Comparison of ENCODE assay signal across 20 cellular contexts in genomic region chr2:65443509-65444200, GRCh38. TPM values are rescaled to one million over a fixed set of nuclear protein-coding genes. Genes with fewer than 3 reads are reported as not detected.
A peak's percentile ranks its signal among the peaks of the same experiment; 100 is the strongest.
DNase-seq lines count a peak whose midpoint lies in the region; ATAC-seq, FAIRE-seq and TF ChIP-seq lines count a peak whose summit lies in the region.
"Had no signal": no experiment of that assay in that cellular context is flagged by ENCODE, and none has a peak within 500 bp of the region (broad histone marks: within the 10 kb centered on the region; RNA-seq: fewer than 3 reads in every experiment).

No MANE protein-coding gene starts in this region.

- peaks cover 18% of the 10 kb centered on the region for H3K4me1 Mint-ChIP-seq in neural progenitor cell
- H3K4me1 Mint-ChIP-seq in activated naive CD4-positive, alpha-beta T cell treated with anti-CD3 and anti-CD28 coated beads, Interleukin-2, amount 10 ng/mL, durations not matched to agents 7 days and 5 days: no peaks in the 10 kb centered on the region
- H3K4me1 Mint-ChIP-seq: B cell had no signal

- H3K27ac ChIP-seq in A549 (no peak overlapping the region), neural progenitor cell (no peak overlapping the region)
- H3K27ac ChIP-seq: 22Rv1, HL-60 had no signal

- FAIRE-seq in A549 (lab: Jason Lieb, UNC): no peak
- FAIRE-seq: G401.6, GM12892, H1 had no signal

- ATAC-seq in A549: peak; percentile 52 to 58; a peak in 4 of 6 replicates

- H3K4me3 Mint-ChIP-seq in neural progenitor cell: no peak overlapping the region
- no peak overlapping the region for H3K4me3 Mint-ChIP-seq in activated naive CD4-positive, alpha-beta T cell treated with anti-CD3 and anti-CD28 coated beads, Interleukin-2, amount 10 ng/mL, durations not matched to agents 7 days and 5 days
- H3K4me3 Mint-ChIP-seq: B cell; CD4-positive, alpha-beta T cell had no signal

- peaks cover 3% of the 10 kb centered on the region for H3K36me3 Mint-ChIP-seq in neural progenitor cell
- no peaks in the 10 kb centered on the region for H3K36me3 Mint-ChIP-seq in activated naive CD4-positive, alpha-beta T cell treated with anti-CD3 and anti-CD28 coated beads, Interleukin-2, amount 10 ng/mL, durations not matched to agents 7 days and 5 days

- TF ChIP-seq CTCF in A549 (IDR thresholded peaks at IDR 0.05) (no peak), astrocyte of the spinal cord (IDR thresholded peaks at IDR 0.05; ENCODE audit: low read depth, low read length) (no peak), neural progenitor cell (IDR thresholded peaks at IDR 0.05) (no peak)

- in situ Hi-C loops in astrocyte of the spinal cord (cut with HindIII; ENCODE audit: low sequenced_read_pairs): no loop called here

- CTCF ChIA-PET in A549 (lab: Yijun Ruan, JAX): interaction anchor here (0.7 to 1.2 kb wide), 2 partner anchors 40 to 179 kb away, joined by 4 to 5 read pairs; no protein-coding TSS in a partner anchor
- CTCF ChIA-PET in activated naive CD4-positive, alpha-beta T cell treated with anti-CD3 and anti-CD28 coated beads, Interleukin-2, amount 10 ng/mL, durations not matched to agents 7 days and 5 days (lab: Charles Lee): no interaction called here

- TF ChIP-seq RAD21 in A549 (conservative IDR thresholded peaks at IDR 0.05 in 1 of 2, IDR thresholded peaks at IDR 0.05 in 1 of 2): no peak

- H3K27me3 ChIP-seq in H7 (ENCODE audit: control insufficient read depth, insufficient read depth, low read length) (peaks cover 2% of the 10 kb centered on the region; the same call in 1 of the 2 replicates), neural progenitor cell (peaks cover 33% of the 10 kb centered on the region)

- POLR2A ChIA-PET in A549 (lab: Yijun Ruan, JAX): interaction anchor here (0.7 kb wide), 1 partner anchor 10 kb away, joined by 3 read pairs; no protein-coding TSS in a partner anchor

- no peak overlapping the region for H3K27ac Mint-ChIP-seq in neural progenitor cell
- H3K27ac Mint-ChIP-seq in activated naive CD4-positive, alpha-beta T cell treated with anti-CD3 and anti-CD28 coated beads, Interleukin-2, amount 10 ng/mL, durations not matched to agents 7 days and 5 days: no peak overlapping the region
- H3K27ac Mint-ChIP-seq: B cell; CD4-positive, alpha-beta T cell had no signal

- peaks cover 3% of the 10 kb centered on the region for H4K20me1 ChIP-seq in neural progenitor cell (ENCODE audit: low read depth)

- no peak for TF ChIP-seq POLR2A in A549 (IDR thresholded peaks at IDR 0.05; ENCODE audit: low read length)

- H3K4me2 ChIP-seq in A549 (no peak overlapping the region), neural progenitor cell (peak overlapping the region; percentile 44)

- no peak for DNase-seq in A549 (ENCODE audit: low read depth in 1 of 2, low spot score in 1 of 2)
- DNase-seq in H7: peak; percentile 25
- DNase-seq in astrocyte of the spinal cord (ENCODE audit: low read depth, low spot score): peak; percentile 28
- DNase-seq in neural progenitor cell (ENCODE audit: low spot score): peak; percentile 48
- no peak for DNase-seq in retina
- no peak for DNase-seq in NCI-H2196 treated with DMSO at 0.1 percent for 48 hours (lab: John Stamatoyannopoulos, UW; ENCODE audit: unreplicated experiment)
- DNase-seq in activated naive CD4-positive, alpha-beta T cell treated with anti-CD3 and anti-CD28 coated beads, Interleukin-2, amount 10 ng/mL, durations not matched to agents 7 days and 5 days: no peak
- DNase-seq in NCI-H2227 treated with DMSO at 0.1 percent for 48 hours (lab: John Stamatoyannopoulos, UW): no peak
- DNase-seq: C1 segment of cervical spinal cord; CD4-positive, alpha-beta T cell; DMS153; DMS79 treated with DMSO at 0.1 percent for 48 hours; EL; HCEC 1CT had no signal

- H3K27me3 Mint-ChIP-seq in neural progenitor cell (ENCODE audit: insufficient read depth, low read depth): no peaks in the 10 kb centered on the region
- H3K27me3 Mint-ChIP-seq in activated naive CD4-positive, alpha-beta T cell treated with anti-CD3 and anti-CD28 coated beads, Interleukin-2, amount 10 ng/mL, durations not matched to agents 7 days and 5 days: peaks cover 46% of the 10 kb centered on the region

- peaks cover 10% of the 10 kb centered on the region for H3K9me3 Mint-ChIP-seq in neural progenitor cell
- no peaks in the 10 kb centered on the region for H3K9me3 Mint-ChIP-seq in activated naive CD4-positive, alpha-beta T cell treated with anti-CD3 and anti-CD28 coated beads, Interleukin-2, amount 10 ng/mL, durations not matched to agents 7 days and 5 days
- H3K9me3 Mint-ChIP-seq: CD4-positive, alpha-beta T cell had no signal

- no peak for TF ChIP-seq EP300 in A549 (IDR thresholded peaks at IDR 0.05)

- H3K79me2 ChIP-seq in neural progenitor cell (ENCODE audit: low read depth): no peaks in the 10 kb centered on the region

- H3K36me3 ChIP-seq in H7 (replicated peaks; ENCODE audit: control insufficient read depth, insufficient read depth, low read length) (no peaks in the 10 kb centered on the region), neural progenitor cell (no peaks in the 10 kb centered on the region)

- H3K9ac ChIP-seq in neural progenitor cell: no peak overlapping the region

- H2AFZ ChIP-seq in neural progenitor cell (replicated peaks): no peak overlapping the region

- H3K4me1 ChIP-seq in A549 (no peaks in the 10 kb centered on the region), neural progenitor cell (peaks cover 21% of the 10 kb centered on the region)

- 83% methylated on average over 5 of the region's 5 CpGs for WGBS in A549 (ENCODE audit: missing lambda C conversion rate)

- H3K9me3 ChIP-seq in A549 (peaks cover 8% of the 10 kb centered on the region; the same call in 1 of the 3 replicates), neural progenitor cell (ENCODE audit: low read depth) (no peaks in the 10 kb centered on the region)

- H3K4me3 ChIP-seq in A549: no peak overlapping the region
- H3K4me3 ChIP-seq in H7 (ENCODE audit: insufficient read depth, low read depth, low read length): no peak overlapping the region
- H3K4me3 ChIP-seq in astrocyte of the spinal cord (ENCODE audit: low read depth, low read length): no peak overlapping the region
- H3K4me3 ChIP-seq in neural progenitor cell: no peak overlapping the region

- H3F3A ChIP-seq in neural progenitor cell (ENCODE audit: low read depth): peaks cover 13% of the 10 kb centered on the region

TF ChIP-seq in A549, 52 proteins besides CTCF, POLR2A, EP300 and RAD21:
- TF ChIP-seq SREBF2 (IDR thresholded peaks at IDR 0.05): no peak
- no peak for TF ChIP-seq PHF8 (IDR thresholded peaks at IDR 0.05; ENCODE audit: borderline replicate concordance, low read depth)
- TF ChIP-seq CEBPB (IDR thresholded peaks at IDR 0.05): no peak
- no peak for TF ChIP-seq BCL3 (IDR thresholded peaks at IDR 0.05)
- TF ChIP-seq ZSCAN20 (CRISPR knock-in tag; IDR thresholded peaks at IDR 0.05): no peak
- TF ChIP-seq REST (IDR thresholded peaks at IDR 0.05): no peak
- no peak for TF ChIP-seq KDM1A (IDR thresholded peaks at IDR 0.05; ENCODE audit: low read depth)

RNA-seq across cellular contexts. Expression of gene SPRED2, which starts 11.3 kb away (rescaled TPM):
- polyA plus RNA-seq in A549 (2011; rRNA removed) (28.1 and 29.3 TPM in 2 replicates), A549 (2017; fragmentation: RNase III; extraction: RNeasy Plus Mini Kit Qiagen cat#74134 plus additional on column Dnase treatment) (18.9 to 22.6 TPM (median 20.6 TPM) in 3 replicates)
- 22.4 and 26.0 TPM in 2 replicates for polyA plus RNA-seq in A549 (2012; cell fraction: cytosol; rRNA removed)
- 18.5 and 23.7 TPM in 2 replicates for polyA plus RNA-seq in A549 (2012; cell fraction: nucleus; rRNA removed)
- 24.1 and 25.4 TPM in 2 replicates for polyA minus RNA-seq in A549 (2011; rRNA and poly(A)+ RNA removed)
- total RNA-seq in H7 (2014; rRNA removed; shearing (Covaris generic)): 15.1 and 16.1 TPM in 2 replicates
- total RNA-seq in neural progenitor cell (ENCODE audit: low replicate concordance): 11.6 and 13.5 TPM in 2 replicates

Comparison
In these comparisons a context has a peak if more than half of its experiments do, and no peak if none do; other contexts are left out.
1. DNase-seq: peak in H7 (single experiment), astrocyte of the spinal cord (single experiment) and neural progenitor cell (single experiment); none in A549 (0 of 2), retina (single experiment), NCI-H2196 treated with DMSO at 0.1 percent for 48 hours (single experiment), activated naive CD4-positive, alpha-beta T cell treated with anti-CD3 and anti-CD28 coated beads, Interleukin-2, amount 10 ng/mL, durations not matched to agents 7 days and 5 days (single experiment) and NCI-H2227 treated with DMSO at 0.1 percent for 48 hours (single experiment).